In the genomic region with DNA sequence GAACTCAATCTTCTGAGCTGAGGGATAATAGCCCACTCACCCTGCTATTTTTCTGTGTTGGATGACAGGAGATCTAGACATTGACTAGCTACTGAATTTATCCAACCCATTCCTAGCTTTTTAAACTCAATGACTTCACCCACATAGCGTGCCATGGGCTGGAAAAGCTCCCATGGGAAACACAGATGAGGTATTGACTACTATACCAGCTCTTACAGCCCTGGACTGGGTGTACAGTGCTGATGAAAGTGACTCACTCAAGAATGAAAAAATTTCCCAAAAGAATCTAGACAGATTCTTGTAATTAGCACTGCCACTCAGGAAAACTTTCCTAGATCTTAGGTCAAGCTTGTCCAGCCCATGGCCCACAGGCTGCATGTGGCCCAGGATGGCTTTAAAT, we compare ENCODE assay signal across 11 cellular contexts.
DNase-seq lines count a peak whose midpoint lies in the region; ATAC-seq, FAIRE-seq and TF ChIP-seq lines count a peak whose summit lies in the region.
"Had no signal": no experiment of that assay in that cellular context is flagged by ENCODE, and none has a peak within 500 bp of the region (broad histone marks: within the 10 kb centered on the region; RNA-seq: fewer than 3 reads in every experiment).

No MANE protein-coding gene starts in this region.

- H3K9me3 Mint-ChIP-seq in activated T-cell treated with anti-CD3 and anti-CD28 coated beads, Interleukin-2, amount 50 U/mL, for 4 hours: no peaks in the 10 kb centered on the region

- H3K27ac ChIP-seq in right atrium auricular region: no peak overlapping the region
- H3K27ac ChIP-seq: psoas muscle, stomach, VCaP had no signal

- no peaks in the 10 kb centered on the region for H3K9me3 ChIP-seq in right atrium auricular region
- H3K9me3 ChIP-seq: psoas muscle, stomach had no signal

- no peak for ATAC-seq in activated T-cell treated with anti-CD3 and anti-CD28 coated beads, Interleukin-2, amount 50 U/mL, for 4 hours
- ATAC-seq: psoas muscle had no signal

- no peaks in the 10 kb centered on the region for H3K4me1 ChIP-seq in right atrium auricular region
- H3K4me1 ChIP-seq: psoas muscle, stomach had no signal

- H3K27me3 Mint-ChIP-seq in activated T-cell treated with anti-CD3 and anti-CD28 coated beads, Interleukin-2, amount 50 U/mL, for 4 hours (ENCODE audit: low read depth): no peaks in the 10 kb centered on the region

- FAIRE-seq in urothelium cell line (lab: Jason Lieb, UNC): no peak

- no peak overlapping the region for H3K4me3 ChIP-seq in fibroblast of pulmonary artery (replicated peaks; ENCODE audit: low read depth, low read length)
- no peak overlapping the region for H3K4me3 ChIP-seq in right atrium auricular region
- H3K4me3 ChIP-seq: psoas muscle, stomach had no signal

- no peaks in the 10 kb centered on the region for H3K36me3 Mint-ChIP-seq in activated T-cell treated with anti-CD3 and anti-CD28 coated beads, Interleukin-2, amount 50 U/mL, for 4 hours (ENCODE audit: insufficient read depth)

- no peaks in the 10 kb centered on the region for H3K4me1 Mint-ChIP-seq in activated T-cell treated with anti-CD3 and anti-CD28 coated beads, Interleukin-2, amount 50 U/mL, for 4 hours (ENCODE audit: low read depth)

- peak; percentile 53 for DNase-seq in HCEC 1CT
- peak; percentile 46 for DNase-seq in SW480 (ENCODE audit: low spot score)
- DNase-seq in fibroblast of pulmonary artery (ENCODE audit: low read depth): peak; percentile 77
- peak; percentile 62 for DNase-seq in urothelium cell line (ENCODE audit: low spot score)
- DNase-seq in NK-92 (lab: John Stamatoyannopoulos, UW; ENCODE audit: unreplicated experiment): no peak
- DNase-seq in activated T-cell treated with anti-CD3 and anti-CD28 coated beads, Interleukin-2, amount 50 U/mL, for 4 hours: no peak
- DNase-seq in right atrium auricular region (ENCODE audit: low spot score): no peak
- DNase-seq: psoas muscle, Right ventricle myocardium superior, stomach had no signal

- TF ChIP-seq CTCF in fibroblast of pulmonary artery (IDR thresholded peaks at IDR 0.05; ENCODE audit: low read length, missing control alignments) (no peak), right atrium auricular region (IDR thresholded peaks at IDR 0.05) (no peak)

- no peaks in the 10 kb centered on the region for H3K27me3 ChIP-seq in right atrium auricular region
- H3K27me3 ChIP-seq: stomach had no signal

- H3K4me3 Mint-ChIP-seq in activated T-cell treated with anti-CD3 and anti-CD28 coated beads, Interleukin-2, amount 50 U/mL, for 4 hours: no peak overlapping the region

- no peaks in the 10 kb centered on the region for H3K36me3 ChIP-seq in right atrium auricular region
- H3K36me3 ChIP-seq: stomach had no signal

Comparison
In these comparisons a context has a peak if more than half of its experiments do, and no peak if none do; other contexts are left out.
1. DNase-seq: peak in HCEC 1CT (single experiment), SW480 (single experiment), fibroblast of pulmonary artery (single experiment) and urothelium cell line (single experiment); none in NK-92 (single experiment), activated T-cell treated with anti-CD3 and anti-CD28 coated beads, Interleukin-2, amount 50 U/mL, for 4 hours (single experiment) and right atrium auricular region (single experiment).